1 cellular context compared by ENCODE assay signal in the genomic region with DNA sequence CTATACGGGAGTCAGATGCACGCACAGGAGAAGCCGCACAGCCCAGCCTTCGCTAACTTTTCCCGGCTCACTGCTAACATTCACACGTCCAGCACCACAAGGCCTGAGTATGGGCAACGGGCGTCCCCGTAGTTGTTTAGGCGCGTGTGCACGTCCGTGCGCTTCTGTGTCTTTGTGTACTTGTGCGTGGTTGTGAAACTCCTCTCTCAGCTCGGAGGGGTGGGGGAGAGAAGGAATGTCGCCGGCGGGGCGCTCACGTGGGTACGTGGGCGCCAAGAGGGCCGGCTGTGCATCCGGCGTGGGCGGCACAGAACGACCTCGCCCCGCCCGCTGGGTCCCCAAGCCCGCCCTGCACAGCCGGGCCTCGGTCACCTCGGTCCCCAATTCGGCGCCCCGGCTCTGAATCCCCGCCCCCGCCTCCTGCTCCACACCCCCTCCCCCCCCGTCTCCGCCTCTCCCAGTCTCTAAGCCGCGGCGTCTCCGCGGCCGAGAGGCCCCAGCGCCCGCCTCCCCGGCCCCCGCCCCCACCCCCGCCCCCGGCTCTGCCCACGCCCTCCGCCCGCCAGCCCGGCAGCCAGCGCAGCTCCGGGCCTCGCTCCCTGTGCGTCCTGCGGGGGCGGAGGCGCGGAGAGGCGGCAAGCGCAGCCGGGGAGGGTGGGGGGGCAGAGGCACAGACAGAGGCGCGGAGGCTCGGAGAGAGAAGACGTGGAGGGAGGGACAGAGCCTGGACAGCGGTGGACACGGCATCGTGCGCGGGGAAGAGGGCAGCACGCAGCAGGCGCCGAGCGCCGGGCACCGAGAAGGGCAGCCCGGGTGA.
A peak's percentile ranks its signal among the peaks of the same experiment; 100 is the strongest.
TF ChIP-seq lines count a peak whose summit lies in the region.

Gene NAB2 (plus strand): TSS at position 673 of the 817 bp plus-strand sequence. CDS start 158 bp downstream, outside the sequence.

TF ChIP-seq in K562, 482 proteins besides CTCF, POLR2A, EP300 and RAD21 (continued from another document and continues in another):
- TF ChIP-seq ZNF318 (IDR thresholded peaks at IDR 0.05; ENCODE audit: borderline replicate concordance in 1 of 2, low read depth in 1 of 2) (no peak), GABPA (tag; conservative IDR thresholded peaks at IDR 0.05; ENCODE audit: low read depth) (peak; percentile 61), EWSR1 (IDR thresholded peaks at IDR 0.05; ENCODE audit: borderline replicate concordance, low read depth, partially characterized antibody) (no peak), ZNF232 (CRISPR knock-in tag; IDR thresholded peaks at IDR 0.05) (no peak), TAF15 (IDR thresholded peaks at IDR 0.05; ENCODE audit: low read depth, low read length) (0 out of 2 replicates have a peak, but pooled peaks have one; percentile 44), ATF1 (CRISPR knock-in tag; IDR thresholded peaks at IDR 0.05) (no peak), ATF1 (tag; IDR thresholded peaks at IDR 0.05) (peak; percentile 68), ARID2 (IDR thresholded peaks at IDR 0.05) (no peak), RBM22 (IDR thresholded peaks at IDR 0.05; ENCODE audit: low read depth, low read length, poor library complexity, severe bottlenecking) (no peak), ZNF717 (CRISPR knock-in tag; IDR thresholded peaks at IDR 0.05) (no peak), NCOA1 (IDR thresholded peaks at IDR 0.05; ENCODE audit: low read depth) (0 out of 2 replicates have a peak, but pooled peaks have one; percentile 42), RAD51 (IDR thresholded peaks at IDR 0.05; ENCODE audit: borderline replicate concordance, low read depth) (peak; percentile 71), ZNF280A (IDR thresholded peaks at IDR 0.05; ENCODE audit: low read depth, partially characterized antibody) (no peak), RBM39 (optimal IDR thresholded peaks at IDR 0.05; ENCODE audit: low read depth, low read length) (no peak), ZNF695 (CRISPR knock-in tag; IDR thresholded peaks at IDR 0.05) (no peak), NUFIP1 (IDR thresholded peaks at IDR 0.05; ENCODE audit: partially characterized antibody) (no peak), KHSRP (IDR thresholded peaks at IDR 0.05) (no peak), ZNF586 (CRISPR knock-in tag; conservative IDR thresholded peaks at IDR 0.05) (no peak), TEAD4 (IDR thresholded peaks at IDR 0.05; ENCODE audit: low read length) (peak; percentile 78), TEAD4 (CRISPR knock-in tag; IDR thresholded peaks at IDR 0.05; ENCODE audit: borderline replicate concordance) (no peak), PHF20 (IDR thresholded peaks at IDR 0.05; ENCODE audit: partially characterized antibody) (no peak), E2F3 (CRISPR knock-in tag; IDR thresholded peaks at IDR 0.05) (peak; percentile 67), PHF21A (IDR thresholded peaks at IDR 0.05; ENCODE audit: borderline replicate concordance, low read depth) (no peak), TCF7 (IDR thresholded peaks at IDR 0.05; ENCODE audit: borderline replicate concordance) (no peak), MAFF (IDR thresholded peaks at IDR 0.05; ENCODE audit: low read length) (no peak), SMAD1 (IDR thresholded peaks at IDR 0.05; ENCODE audit: low read depth, low read length, partially characterized antibody) (no peak), MCM7 (IDR thresholded peaks at IDR 0.05) (no peak), ILF3 (IDR thresholded peaks at IDR 0.05; ENCODE audit: borderline replicate concordance) (no peak), MLLT1 (IDR thresholded peaks at IDR 0.05) (peak in 1 of 2 experiments; percentile 67; a peak in 1 of 4 replicates), ZZZ3 (IDR thresholded peaks at IDR 0.05) (no peak), TFAM (CRISPR knock-in tag; conservative IDR thresholded peaks at IDR 0.05) (no peak), MBD2 (IDR thresholded peaks at IDR 0.05; ENCODE audit: borderline replicate concordance, low read depth) (peak; percentile 46; the same call in 1 of the 2 replicates), KLF13 (tag; IDR thresholded peaks at IDR 0.05; ENCODE audit: borderline replicate concordance, low read depth) (no peak), L3MBTL2 (IDR thresholded peaks at IDR 0.05) (peak; percentile 97), ZNF274 (IDR thresholded peaks at IDR 0.05; ENCODE audit: borderline replicate concordance, low read depth, low read length) (no peak), RFX5 (IDR thresholded peaks at IDR 0.05; ENCODE audit: low read depth, low read length) (no peak), MAZ (CRISPR knock-in tag; conservative IDR thresholded peaks at IDR 0.05 in 1 of 2, IDR thresholded peaks at IDR 0.05 in 1 of 2) (peak; percentile 28 to 67; a peak in 3 of 4 replicates), MXD1 (CRISPR knock-in tag; IDR thresholded peaks at IDR 0.05; ENCODE audit: borderline replicate concordance, poor library complexity, severe bottlenecking) (no peak), PML (IDR thresholded peaks at IDR 0.05; ENCODE audit: low read length) (no peak), STAT5B (CRISPR knock-in tag; IDR thresholded peaks at IDR 0.05) (no peak), ZNF134 (CRISPR knock-in tag; conservative IDR thresholded peaks at IDR 0.05) (no peak), ZNF668 (CRISPR knock-in tag; IDR thresholded peaks at IDR 0.05) (no peak), ZNF3 (CRISPR knock-in tag; IDR thresholded peaks at IDR 0.05) (no peak)
- TF ChIP-seq, protein P1, sequence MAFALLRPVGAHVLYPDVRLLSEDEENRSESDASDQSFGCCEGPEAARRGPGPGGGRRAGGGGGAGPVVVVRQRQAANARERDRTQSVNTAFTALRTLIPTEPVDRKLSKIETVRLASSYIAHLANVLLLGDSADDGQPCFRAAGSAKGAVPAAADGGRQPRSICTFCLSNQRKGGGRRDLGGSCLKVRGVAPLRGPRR (CRISPR knock-in tag; IDR thresholded peaks at IDR 0.05): no peak
- TF ChIP-seq, protein P2, sequence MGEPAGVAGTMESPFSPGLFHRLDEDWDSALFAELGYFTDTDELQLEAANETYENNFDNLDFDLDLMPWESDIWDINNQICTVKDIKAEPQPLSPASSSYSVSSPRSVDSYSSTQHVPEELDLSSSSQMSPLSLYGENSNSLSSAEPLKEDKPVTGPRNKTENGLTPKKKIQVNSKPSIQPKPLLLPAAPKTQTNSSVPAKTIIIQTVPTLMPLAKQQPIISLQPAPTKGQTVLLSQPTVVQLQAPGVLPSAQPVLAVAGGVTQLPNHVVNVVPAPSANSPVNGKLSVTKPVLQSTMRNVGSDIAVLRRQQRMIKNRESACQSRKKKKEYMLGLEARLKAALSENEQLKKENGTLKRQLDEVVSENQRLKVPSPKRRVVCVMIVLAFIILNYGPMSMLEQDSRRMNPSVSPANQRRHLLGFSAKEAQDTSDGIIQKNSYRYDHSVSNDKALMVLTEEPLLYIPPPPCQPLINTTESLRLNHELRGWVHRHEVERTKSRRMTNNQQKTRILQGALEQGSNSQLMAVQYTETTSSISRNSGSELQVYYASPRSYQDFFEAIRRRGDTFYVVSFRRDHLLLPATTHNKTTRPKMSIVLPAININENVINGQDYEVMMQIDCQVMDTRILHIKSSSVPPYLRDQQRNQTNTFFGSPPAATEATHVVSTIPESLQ (CRISPR knock-in tag; IDR thresholded peaks at IDR 0.05): no peak
- TF ChIP-seq, protein P3, sequence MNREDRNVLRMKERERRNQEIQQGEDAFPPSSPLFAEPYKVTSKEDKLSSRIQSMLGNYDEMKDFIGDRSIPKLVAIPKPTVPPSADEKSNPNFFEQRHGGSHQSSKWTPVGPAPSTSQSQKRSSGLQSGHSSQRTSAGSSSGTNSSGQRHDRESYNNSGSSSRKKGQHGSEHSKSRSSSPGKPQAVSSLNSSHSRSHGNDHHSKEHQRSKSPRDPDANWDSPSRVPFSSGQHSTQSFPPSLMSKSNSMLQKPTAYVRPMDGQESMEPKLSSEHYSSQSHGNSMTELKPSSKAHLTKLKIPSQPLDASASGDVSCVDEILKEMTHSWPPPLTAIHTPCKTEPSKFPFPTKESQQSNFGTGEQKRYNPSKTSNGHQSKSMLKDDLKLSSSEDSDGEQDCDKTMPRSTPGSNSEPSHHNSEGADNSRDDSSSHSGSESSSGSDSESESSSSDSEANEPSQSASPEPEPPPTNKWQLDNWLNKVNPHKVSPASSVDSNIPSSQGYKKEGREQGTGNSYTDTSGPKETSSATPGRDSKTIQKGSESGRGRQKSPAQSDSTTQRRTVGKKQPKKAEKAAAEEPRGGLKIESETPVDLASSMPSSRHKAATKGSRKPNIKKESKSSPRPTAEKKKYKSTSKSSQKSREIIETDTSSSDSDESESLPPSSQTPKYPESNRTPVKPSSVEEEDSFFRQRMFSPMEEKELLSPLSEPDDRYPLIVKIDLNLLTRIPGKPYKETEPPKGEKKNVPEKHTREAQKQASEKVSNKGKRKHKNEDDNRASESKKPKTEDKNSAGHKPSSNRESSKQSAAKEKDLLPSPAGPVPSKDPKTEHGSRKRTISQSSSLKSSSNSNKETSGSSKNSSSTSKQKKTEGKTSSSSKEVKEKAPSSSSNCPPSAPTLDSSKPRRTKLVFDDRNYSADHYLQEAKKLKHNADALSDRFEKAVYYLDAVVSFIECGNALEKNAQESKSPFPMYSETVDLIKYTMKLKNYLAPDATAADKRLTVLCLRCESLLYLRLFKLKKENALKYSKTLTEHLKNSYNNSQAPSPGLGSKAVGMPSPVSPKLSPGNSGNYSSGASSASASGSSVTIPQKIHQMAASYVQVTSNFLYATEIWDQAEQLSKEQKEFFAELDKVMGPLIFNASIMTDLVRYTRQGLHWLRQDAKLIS (CRISPR knock-in tag; IDR thresholded peaks at IDR 0.05): no peak
